9 cellular contexts compared by ENCODE assay signal in the genomic region with DNA sequence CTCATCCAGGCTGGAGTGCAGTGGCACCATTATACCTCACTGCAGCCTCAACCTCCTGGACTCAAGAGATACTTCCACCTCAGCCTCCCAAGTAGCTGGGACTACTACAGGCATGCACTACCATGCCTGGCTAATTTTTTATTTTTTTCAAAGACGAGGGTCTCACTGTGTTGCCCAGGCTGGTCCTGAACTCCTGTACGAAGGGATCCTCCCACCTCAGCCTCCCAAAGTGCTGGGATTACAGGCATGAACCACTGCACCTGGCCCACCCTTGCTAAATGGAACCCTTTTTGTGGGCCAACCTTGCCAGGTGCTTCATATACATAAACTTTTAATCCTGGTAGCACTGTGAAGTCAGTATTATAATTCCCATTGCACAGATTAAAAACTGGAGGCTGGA. TPM values are rescaled to one million over a fixed set of nuclear protein-coding genes. Genes with fewer than 3 reads are reported as not detected.
A peak's percentile ranks its signal among the peaks of the same experiment; 100 is the strongest.
DNase-seq lines count a peak whose midpoint lies in the region; ATAC-seq and TF ChIP-seq lines count a peak whose summit lies in the region.
"Had no signal": no experiment of that assay in that cellular context is flagged by ENCODE, and none has a peak within 500 bp of the region (broad histone marks: within the 10 kb centered on the region; RNA-seq: fewer than 3 reads in every experiment).

No MANE protein-coding gene starts in this region.

- ATAC-seq in HG03039 (IDR thresholded peaks at IDR 0.05; ENCODE audit: unreplicated experiment) (no peak), GM18909 (IDR thresholded peaks at IDR 0.05; ENCODE audit: poor library complexity, unreplicated experiment) (no peak)

- H3K36me3 ChIP-seq in SJSA1 = peaks cover 8% of the 10 kb centered on the region; the same call in 1 of the 2 replicates

- peak overlapping the region; percentile 71 for H3K4me3 ChIP-seq in GM08714 (ENCODE audit: low read length)
- peak overlapping the region; percentile 66; the same call in 1 of the 2 replicates for H3K4me3 ChIP-seq in SJSA1
- H3K4me3 ChIP-seq in fibroblast of mammary gland (ENCODE audit: control insufficient read depth, low read depth, low read length) = peak overlapping the region; percentile 90
- peak overlapping the region; percentile 85 for H3K4me3 ChIP-seq in retinal pigment epithelial cell (ENCODE audit: low read length)

- H3K9me3 ChIP-seq in SJSA1 (replicated peaks) = no peaks in the 10 kb centered on the region

- DNase-seq in SJSA1 (ENCODE audit: low read depth in 1 of 2, low spot score in 2 of 2) (no peak), fibroblast of mammary gland (ENCODE audit: low read depth) (no peak), retinal pigment epithelial cell (ENCODE audit: low read depth) (no peak), HT-29 (ENCODE audit: low spot score) (no peak), NCI-H128 (lab: John Stamatoyannopoulos, UW; ENCODE audit: unreplicated experiment) (no peak)
- DNase-seq: stimulated activated CD4-positive, alpha-beta T cell treated with anti-CD3 and anti-CD28 coated beads, Interleukin-4, amount 100 ng/mL, for 24 hours had no signal

- TF ChIP-seq CTCF in fibroblast of mammary gland (conservative IDR thresholded peaks at IDR 0.05; ENCODE audit: control insufficient read depth, insufficient read depth, low read depth, low read length) (no peak), retinal pigment epithelial cell (conservative IDR thresholded peaks at IDR 0.05; ENCODE audit: low read depth, low read length) (no peak)

- H3K4me1 ChIP-seq in SJSA1 (replicated peaks) = peaks cover 4% of the 10 kb centered on the region

- no peak overlapping the region for H3K27ac ChIP-seq in SJSA1

- no peaks in the 10 kb centered on the region for H3K27me3 ChIP-seq in SJSA1 (replicated peaks)

RNA-seq across cellular contexts. Expression of a gene that starts 1.0 kb away (rescaled TPM):
- 55.8 and 75.1 TPM in 2 replicates for total RNA-seq in SJSA1 (2014; rRNA removed; shearing (Covaris generic))
- total RNA-seq in HT-29 (2014; rRNA removed; shearing (Covaris generic)) = 96.7 and 102 TPM in 2 replicates

RNA-seq across cellular contexts. Expression of a gene that starts 41.7 kb away (rescaled TPM):
- total RNA-seq in SJSA1 (2014; rRNA removed; shearing (Covaris generic)) = 12.8 and 13.7 TPM in 2 replicates
- total RNA-seq in HT-29 (2014; rRNA removed; shearing (Covaris generic)) = 9.0 and 9.3 TPM in 2 replicates
